In genomic region chr18:2897448-2898052, GRCh38 we compare ENCODE assay signal across 14 cellular contexts. TPM values are rescaled to one million over a fixed set of nuclear protein-coding genes. Genes with fewer than 3 reads are reported as not detected.
DNase-seq lines count a peak whose midpoint lies in the region; ATAC-seq, FAIRE-seq and TF ChIP-seq lines count a peak whose summit lies in the region.
"Had no signal": no experiment of that assay in that cellular context is flagged by ENCODE, and none has a peak within 500 bp of the region (broad histone marks: within the 10 kb centered on the region; RNA-seq: fewer than 3 reads in every experiment).

No MANE protein-coding gene starts in this region.

- no peak overlapping the region for H3K4me3 ChIP-seq in HepG2 (replicated peaks in 1 of 3; ENCODE audit: insufficient read depth in 1 of 3, low read depth in 2 of 3, low read length in 3 of 3)
- no peak overlapping the region for H3K4me3 ChIP-seq in right lobe of liver
- no peak overlapping the region for H3K4me3 ChIP-seq in MM.1S (ENCODE audit: low read length)
- H3K4me3 ChIP-seq in BE2C (ENCODE audit: low read depth, low read length) = no peak overlapping the region

- no peak for FAIRE-seq in HepG2 (lab: Jason Lieb, UNC)

- no TSS peak for BruUV-seq in HepG2 (replicated peaks; lab: Mats Ljungman, UMichigan)

- H3K4me1 Mint-ChIP-seq in activated T-helper 2 cell treated with anti-CD3 and anti-CD28 coated beads, Interferon-gamma antibody, Interleukin-2, Interleukin-4, amounts not matched to agents 10 μg/mL and 5 μg/mL and 100 μg/mL, durations not matched to agents 14 hours and 24 hours and 36 hours (ENCODE audit: low read depth) = peaks cover 22% of the 10 kb centered on the region
- peaks cover 28% of the 10 kb centered on the region for H3K4me1 Mint-ChIP-seq in mesothelial cell of epicardium

- H3K4me2 ChIP-seq in HepG2 (ENCODE audit: low read depth, low read length) (no peak overlapping the region), MM.1S (ENCODE audit: low read depth, low read length) (no peak overlapping the region)
- H3K4me2 ChIP-seq: SK-N-SH had no signal

- TF ChIP-seq EP300 in HepG2 (IDR thresholded peaks at IDR 0.05; ENCODE audit: low read depth in 2 of 2, low read length in 2 of 2) (no peak), HepG2 (CRISPR knock-in tag; IDR thresholded peaks at IDR 0.05; ENCODE audit: borderline replicate concordance) (no peak)

- DNase-seq in HepG2 (ENCODE audit: low spot score) (no peak), right lobe of liver (no peak), mesothelial cell of epicardium (ENCODE audit: low spot score in 2 of 2, unreplicated experiment in 2 of 2) (no peak), MM.1S (no peak), NCI-H82 treated with DMSO at 0.1 percent for 48 hours (lab: John Stamatoyannopoulos, UW; ENCODE audit: unreplicated experiment) (no peak), NCI-H1092 (lab: John Stamatoyannopoulos, UW) (no peak), BE2C (no peak)
- DNase-seq in activated T-helper 2 cell treated with anti-CD3 and anti-CD28 coated beads, Interferon-gamma antibody, Interleukin-2, Interleukin-4, amounts not matched to agents 10 μg/mL and 5 μg/mL and 100 μg/mL, durations not matched to agents 14 hours and 24 hours and 36 hours (ENCODE audit: low spot score) = no peak
- DNase-seq: CD8-positive, alpha-beta T cell; NCI-H146; NCI-H2081 treated with DMSO at 0.1 percent for 48 hours; NCI-H2227 treated with DMSO at 0.1 percent for 48 hours; NCI-H524 treated with DMSO at 0.1 percent for 48 hours had no signal

- TF ChIP-seq POLR2A in HepG2 (IDR thresholded peaks at IDR 0.05; ENCODE audit: insufficient read depth in 1 of 2, low read depth in 2 of 2, low read length in 2 of 2) (no peak), right lobe of liver (IDR thresholded peaks at IDR 0.05) (no peak)

- intact Hi-C loops in HepG2 (cut with micrococcal nuclease; ENCODE audit: unreplicated experiment) = no loop called here
- intact Hi-C loops in right lobe of liver (cut with DNase I) = no loop called here
- intact Hi-C loops in activated T-helper 2 cell treated with anti-CD3 and anti-CD28 coated beads, Interferon-gamma antibody, Interleukin-2, Interleukin-4, amounts not matched to agents 10 μg/mL and 5 μg/mL and 100 μg/mL, durations not matched to agents 14 hours and 24 hours and 36 hours (cut with micrococcal nuclease) = no loop called here

- POLR2A ChIA-PET in HepG2 (lab: Yijun Ruan, JAX) = no interaction called here

- in situ Hi-C loops in HepG2 (cut with HindIII; ENCODE audit: extremely low pct_ligation_motif_present, low pct_unique_long_range_greater_than_20kb) = no loop called here

- no peaks in the 10 kb centered on the region for H3K79me2 ChIP-seq in HepG2 (ENCODE audit: insufficient read depth, low read length)
- no peaks in the 10 kb centered on the region for H3K79me2 ChIP-seq in MM.1S (ENCODE audit: low read length)

- H3K27ac ChIP-seq in HepG2 (ENCODE audit: extremely low read length, insufficient read depth, low read length) = no peak overlapping the region
- no peak overlapping the region for H3K27ac ChIP-seq in right lobe of liver
- no peak overlapping the region for H3K27ac ChIP-seq in MM.1S (ENCODE audit: low read length)

- H3K9me3 ChIP-seq in HepG2 (ENCODE audit: low read length) (no peaks in the 10 kb centered on the region), right lobe of liver (no peaks in the 10 kb centered on the region), MM.1S (replicated peaks; ENCODE audit: insufficient read depth, low read length) (no peaks in the 10 kb centered on the region), BE2C (no peaks in the 10 kb centered on the region)
- H3K9me3 ChIP-seq: SK-N-SH had no signal

- TF ChIP-seq RAD21 in HepG2 (CRISPR knock-in tag; IDR thresholded peaks at IDR 0.05) = no peak

- H3K9ac ChIP-seq in HepG2 (ENCODE audit: insufficient read depth, low read depth, low read length) = no peak overlapping the region
- no peak overlapping the region for H3K9ac ChIP-seq in MM.1S (ENCODE audit: low read length)
- H3K9ac ChIP-seq: SK-N-SH had no signal

- no peaks in the 10 kb centered on the region for H3K9me2 ChIP-seq in MM.1S (replicated peaks; ENCODE audit: insufficient read depth, low read length)
- H3K9me2 ChIP-seq: SK-N-SH had no signal

- CTCF ChIA-PET in HepG2 (lab: Yijun Ruan, JAX; ENCODE audit: low intra/inter-chr PET ratio, low total read pairs) = no interaction called here

- no peaks in the 10 kb centered on the region for H3K27me3 Mint-ChIP-seq in activated T-helper 2 cell treated with anti-CD3 and anti-CD28 coated beads, Interferon-gamma antibody, Interleukin-2, Interleukin-4, amounts not matched to agents 10 μg/mL and 5 μg/mL and 100 μg/mL, durations not matched to agents 14 hours and 24 hours and 36 hours (ENCODE audit: low read depth)
- no peaks in the 10 kb centered on the region for H3K27me3 Mint-ChIP-seq in mesothelial cell of epicardium (ENCODE audit: low read depth)

- 58% methylated on average over 9 of the region's 9 CpGs for WGBS in HepG2 (ENCODE audit: low lambda C conversion rate)
- WGBS in right lobe of liver (ENCODE audit: insufficient coverage, low coverage, low lambda C conversion rate, missing lambda C conversion rate) = 88% methylated on average over 8 of the region's 9 CpGs

- no peak overlapping the region for H2AFZ ChIP-seq in HepG2 (ENCODE audit: low read length)
- no peak overlapping the region for H2AFZ ChIP-seq in MM.1S (ENCODE audit: low read length)

- 0 out of 2 replicates have a peak, but pooled peaks cover 6% of the 10 kb centered on the region for H3F3A ChIP-seq in MM.1S (ENCODE audit: insufficient read depth, low read length)

- H3K9me3 Mint-ChIP-seq in activated T-helper 2 cell treated with anti-CD3 and anti-CD28 coated beads, Interferon-gamma antibody, Interleukin-2, Interleukin-4, amounts not matched to agents 10 μg/mL and 5 μg/mL and 100 μg/mL, durations not matched to agents 14 hours and 24 hours and 36 hours = peaks cover 9% of the 10 kb centered on the region
- no peaks in the 10 kb centered on the region for H3K9me3 Mint-ChIP-seq in mesothelial cell of epicardium
- H3K9me3 Mint-ChIP-seq: CD8-positive, alpha-beta T cell had no signal

- peak overlapping the region; percentile 10 for H3K27ac Mint-ChIP-seq in activated T-helper 2 cell treated with anti-CD3 and anti-CD28 coated beads, Interferon-gamma antibody, Interleukin-2, Interleukin-4, amounts not matched to agents 10 μg/mL and 5 μg/mL and 100 μg/mL, durations not matched to agents 14 hours and 24 hours and 36 hours
- H3K27ac Mint-ChIP-seq in mesothelial cell of epicardium = peak overlapping the region; percentile 56
- H3K27ac Mint-ChIP-seq: CD8-positive, alpha-beta T cell had no signal

- H4K20me1 ChIP-seq in HepG2 (ENCODE audit: insufficient read depth, low read length) = no peaks in the 10 kb centered on the region
- H4K20me1 ChIP-seq in MM.1S (ENCODE audit: insufficient read depth, low read length) = no peaks in the 10 kb centered on the region

- peaks cover 38% of the 10 kb centered on the region for H3K36me3 Mint-ChIP-seq in activated T-helper 2 cell treated with anti-CD3 and anti-CD28 coated beads, Interferon-gamma antibody, Interleukin-2, Interleukin-4, amounts not matched to agents 10 μg/mL and 5 μg/mL and 100 μg/mL, durations not matched to agents 14 hours and 24 hours and 36 hours (ENCODE audit: low read depth)
- H3K36me3 Mint-ChIP-seq in mesothelial cell of epicardium = no peaks in the 10 kb centered on the region
- H3K36me3 Mint-ChIP-seq: CD8-positive, alpha-beta T cell had no signal

- H3K36me3 ChIP-seq in HepG2 (replicated peaks in 1 of 2; ENCODE audit: control insufficient read depth in 1 of 2, insufficient read depth in 2 of 2, low read length in 2 of 2) = no peaks in the 10 kb centered on the region
- no peaks in the 10 kb centered on the region for H3K36me3 ChIP-seq in right lobe of liver
- no peaks in the 10 kb centered on the region for H3K36me3 ChIP-seq in MM.1S (replicated peaks; ENCODE audit: insufficient read depth, low read length)
- no peaks in the 10 kb centered on the region for H3K36me3 ChIP-seq in BE2C

- peaks cover 43% of the 10 kb centered on the region for H3K4me1 ChIP-seq in HepG2 (ENCODE audit: insufficient read depth, low read length)
- no peaks in the 10 kb centered on the region for H3K4me1 ChIP-seq in right lobe of liver
- peaks cover 4% of the 10 kb centered on the region; the same call in 1 of the 2 replicates for H3K4me1 ChIP-seq in MM.1S (ENCODE audit: low read length)
- no peaks in the 10 kb centered on the region for H3K4me1 ChIP-seq in BE2C

- ATAC-seq in HepG2 (no peak; the same call in 2 of the 3 replicates), right lobe of liver (no peak)
- ATAC-seq: CD8-positive, alpha-beta T cell had no signal

- H3K27me3 ChIP-seq in HepG2 (ENCODE audit: control insufficient read depth in 1 of 2, insufficient read depth in 2 of 2, low read length in 2 of 2) (peaks cover 2 to 35% of the 10 kb centered on the region in 2 experiments), right lobe of liver (no peaks in the 10 kb centered on the region), MM.1S (replicated peaks; ENCODE audit: insufficient read depth, low read length) (no peaks in the 10 kb centered on the region), BE2C (no peaks in the 10 kb centered on the region)

- no peak overlapping the region for H3K4me3 Mint-ChIP-seq in activated T-helper 2 cell treated with anti-CD3 and anti-CD28 coated beads, Interferon-gamma antibody, Interleukin-2, Interleukin-4, amounts not matched to agents 10 μg/mL and 5 μg/mL and 100 μg/mL, durations not matched to agents 14 hours and 24 hours and 36 hours (ENCODE audit: low read depth)
- H3K4me3 Mint-ChIP-seq in mesothelial cell of epicardium = no peak overlapping the region
- H3K4me3 Mint-ChIP-seq: CD8-positive, alpha-beta T cell had no signal

- TF ChIP-seq CTCF in HepG2 (CRISPR knock-in tag; IDR thresholded peaks at IDR 0.05) (no peak), right lobe of liver (IDR thresholded peaks at IDR 0.05) (no peak), mesothelial cell of epicardium (IDR thresholded peaks at IDR 0.05; ENCODE audit: unreplicated experiment) (no peak), MM.1S (IDR thresholded peaks at IDR 0.05; ENCODE audit: low read length) (no peak), BE2C (IDR thresholded peaks at IDR 0.05; ENCODE audit: low read depth, low read length) (no peak)

RNA-seq across cellular contexts. Expression of gene EMILIN2, which starts 50.7 kb away (rescaled TPM):
- 6.9 and 8.2 TPM in 2 replicates for total RNA-seq in HepG2 (2016; rRNA removed; fragmentation: Illumina TruSeq; extraction: Trizol)
- 2.9 and 3.0 TPM in 2 replicates for total RNA-seq in HepG2 (2016; cell fraction: cytosol; rRNA removed; fragmentation: Illumina TruSeq; extraction: Trizol; ENCODE audit: low read depth)
- total RNA-seq in HepG2 (2016; cell fraction: insoluble cytoplasmic fraction; rRNA removed; fragmentation: Illumina TruSeq; extraction: Trizol) = 6.1 and 8.5 TPM in 2 replicates
- 7.4 and 9.6 TPM in 2 replicates for total RNA-seq in HepG2 (2016; cell fraction: membrane; rRNA removed; fragmentation: Illumina TruSeq; extraction: Trizol)
- total RNA-seq in HepG2 (2016; cell fraction: nucleus; rRNA removed; fragmentation: Illumina TruSeq; extraction: Trizol) = 9.9 and 10.2 TPM in 2 replicates
- 7.6 and 9.7 TPM in 2 replicates for polyA plus RNA-seq in HepG2 (2011; rRNA removed)
- polyA plus RNA-seq in HepG2 (2011; cell fraction: cytosol; rRNA removed) = 6.3 and 8.4 TPM in 2 replicates
- polyA plus RNA-seq in HepG2 (2011; cell fraction: nucleus; rRNA removed) = 22.2 and 25.5 TPM in 2 replicates
- polyA plus RNA-seq in HepG2 (2012) = 5.1 and 5.3 TPM in 2 replicates
- 3.0 and 3.1 TPM in 2 replicates for polyA plus RNA-seq in HepG2 (2016; cell fraction: cytosol; fragmentation: Illumina TruSeq; extraction: Trizol; ENCODE audit: low read depth)
- polyA plus RNA-seq in HepG2 (2016; cell fraction: insoluble cytoplasmic fraction; fragmentation: Illumina TruSeq; extraction: Trizol; ENCODE audit: low read depth) = 7.1 and 7.9 TPM in 2 replicates
- 6.1 and 7.9 TPM in 2 replicates for polyA plus RNA-seq in HepG2 (2016; cell fraction: membrane; fragmentation: Illumina TruSeq; extraction: Trizol; ENCODE audit: low read depth)
- polyA plus RNA-seq in HepG2 (2016; cell fraction: nucleus; fragmentation: Illumina TruSeq; extraction: Trizol; ENCODE audit: insufficient read depth, low read depth) = 22.3 and 22.8 TPM in 2 replicates
- polyA minus RNA-seq in HepG2 (2011; rRNA and poly(A)+ RNA removed; ENCODE audit: low replicate concordance) = 3.9 TPM in 1 of 2 replicates, not detected in the other
- 3.7 and 4.2 TPM in 2 replicates for polyA minus RNA-seq in HepG2 (2011; cell fraction: cytosol; rRNA and poly(A)+ RNA removed)
- 10.1 and 12.4 TPM in 2 replicates for polyA minus RNA-seq in HepG2 (2011; cell fraction: nucleus; rRNA and poly(A)+ RNA removed)
- total RNA-seq in right lobe of liver = 1 to 10 TPM in 5 of 6 experiments, under 1 TPM in 1; 0.99 to 4.4 (median 2.3) TPM
- 53.4 and 53.5 TPM in 2 replicates for total RNA-seq in activated T-helper 2 cell treated with anti-CD3 and anti-CD28 coated beads, Interferon-gamma antibody, Interleukin-2, Interleukin-4, amounts not matched to agents 10 μg/mL and 5 μg/mL and 100 μg/mL, durations not matched to agents 14 hours and 24 hours and 36 hours
- total RNA-seq in mesothelial cell of epicardium = 30.2 to 31.3 TPM (median 30.2 TPM) in 3 replicates
- polyA plus RNA-seq in BE2C (2012; ENCODE audit: insufficient read depth, insufficient read length, low read depth) = 18.6 TPM
